1 cellular context compared by ENCODE assay signal in genomic region chr16:72224260-72224768, GRCh38.
TF ChIP-seq lines count a peak whose summit lies in the region.

No MANE protein-coding gene starts in this region.

TF ChIP-seq in K562, 482 proteins besides CTCF, POLR2A, EP300 and RAD21 (continued from another document):
- no peak for TF ChIP-seq ELK3 (CRISPR knock-in tag; IDR thresholded peaks at IDR 0.05)
- TF ChIP-seq RAD51 (IDR thresholded peaks at IDR 0.05; ENCODE audit: borderline replicate concordance, low read depth) = peak; percentile 74
- TF ChIP-seq MYNN (IDR thresholded peaks at IDR 0.05) = no peak
- no peak for TF ChIP-seq MYNN (CRISPR knock-in tag; IDR thresholded peaks at IDR 0.05)
- TF ChIP-seq ZNF23 (CRISPR knock-in tag; IDR thresholded peaks at IDR 0.05) = no peak
- TF ChIP-seq CBFA2T2 (conservative IDR thresholded peaks at IDR 0.05) = 0 out of 2 replicates have a peak, but pooled peaks have one; percentile 5
- TF ChIP-seq ZNF184 (CRISPR knock-in tag; IDR thresholded peaks at IDR 0.05) = no peak
- no peak for TF ChIP-seq POLR2AphosphoS5 (IDR thresholded peaks at IDR 0.05; ENCODE audit: control insufficient read depth, insufficient read depth, low read depth, low read length)
- no peak for TF ChIP-seq ID3 (CRISPR knock-in tag; IDR thresholded peaks at IDR 0.05)
- no peak for TF ChIP-seq ID3 (tag; IDR thresholded peaks at IDR 0.05)
- no peak for TF ChIP-seq ZNF354B (CRISPR knock-in tag; IDR thresholded peaks at IDR 0.05)
